38 cellular contexts compared by ENCODE assay signal in the genomic region with DNA sequence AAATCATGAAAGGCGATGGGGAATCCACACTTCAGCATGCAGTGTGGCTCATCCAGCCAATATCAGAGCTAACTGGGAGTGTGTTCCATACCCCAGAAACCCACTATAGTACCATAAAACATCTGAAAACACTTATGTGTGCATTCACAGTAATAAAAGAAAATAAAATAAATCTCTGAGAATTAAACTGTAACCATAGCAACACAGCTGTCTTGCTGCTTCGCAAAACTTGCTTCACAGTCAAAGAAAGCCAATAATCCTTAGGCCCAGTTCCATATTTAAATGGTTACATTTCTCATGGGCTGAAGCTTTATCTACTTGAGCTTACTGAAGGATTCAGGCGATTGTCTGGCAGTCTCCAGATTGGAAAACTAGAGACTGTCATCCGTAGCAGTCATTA. TPM values are rescaled to one million over a fixed set of nuclear protein-coding genes. Genes with fewer than 3 reads are reported as not detected.
"Had no signal": no experiment of that assay in that cellular context is flagged by ENCODE, and none has a peak within 500 bp of the region (broad histone marks: within the 10 kb centered on the region; RNA-seq: fewer than 3 reads in every experiment).

No MANE protein-coding gene starts in this region.

- H3K4me3 ChIP-seq: MG63 had no signal

- DNase-seq: Karpas-422, Kasumi-1, MG63, MM.1S, MV-4-11, NCI-H1048, NCI-H1092, NCI-H1092 treated with DMSO at 0.1 percent for 48 hours, NCI-H1105, NCI-H1105 treated with DMSO at 0.1 percent for 48 hours, NCI-H1417, NCI-H1417 treated with DMSO at 0.1 percent for 48 hours, NCI-H1436, NCI-H1436 treated with DMSO at 0.1 percent for 48 hours, NCI-H146, NCI-H1694, NCI-H1694 treated with DMSO at 0.1 percent for 48 hours, NCI-H187, NCI-H187 treated with DMSO at 0.1 percent for 48 hours, NCI-H1930, NCI-H2029, NCI-H2029 treated with DMSO at 0.1 percent for 48 hours, NCI-H2081, NCI-H2081 treated with DMSO at 0.1 percent for 48 hours, NCI-H2107, NCI-H2171, NCI-H2171 treated with DMSO at 0.1 percent for 48 hours, NCI-H2227 treated with DMSO at 0.1 percent for 48 hours, NCI-H226, NCI-H345, NCI-H446 treated with DMSO at 0.1 percent for 48 hours, NCI-H510A, NCI-H510A treated with DMSO at 0.1 percent for 48 hours, NCI-H524 had no signal

- H3K9me3 ChIP-seq: MG63 had no signal

- H3K27me3 ChIP-seq: MG63 had no signal

- H3K36me3 ChIP-seq: MG63 had no signal

RNA-seq across cellular contexts. Expression of a gene that starts 44.7 kb away (rescaled TPM):
- total RNA-seq: LHCN-M2, M059J, MCF 10A, NCI-H460 had no signal
